Comparison of ENCODE assay signal across 1 cellular context in the genomic region with DNA sequence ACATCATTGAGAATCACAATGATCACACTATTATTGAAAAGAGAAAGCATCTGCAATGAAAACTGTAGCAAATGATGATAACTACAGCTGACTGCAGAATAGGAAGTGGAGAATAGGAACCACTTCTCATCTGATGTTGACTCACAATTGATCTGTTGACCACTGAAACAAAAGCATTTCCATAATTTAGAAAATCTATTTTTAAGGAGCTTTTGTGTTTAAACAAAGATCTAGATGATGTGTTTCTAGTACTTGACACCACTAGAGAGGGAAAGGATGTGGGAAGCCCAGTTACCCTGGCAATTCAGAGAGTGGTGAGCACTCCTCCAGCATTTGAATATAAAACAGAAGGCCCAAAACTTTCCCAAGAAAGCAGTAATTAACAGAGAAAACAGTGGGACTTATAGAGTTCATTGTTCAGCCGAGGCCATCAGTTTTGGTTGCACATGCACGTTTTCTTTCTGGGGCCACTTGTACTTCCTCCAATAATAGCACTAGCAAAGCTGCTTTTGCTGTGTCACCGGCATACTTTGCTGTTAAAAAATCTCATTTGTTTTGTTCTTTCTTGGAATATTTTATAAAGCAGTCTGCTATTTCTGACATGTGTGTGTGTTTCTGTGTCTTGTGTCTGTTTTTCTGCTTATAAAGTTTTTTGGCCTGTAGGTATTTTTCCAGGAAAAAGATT.
TF ChIP-seq lines count a peak whose summit lies in the region.

No MANE protein-coding gene starts in this region.

TF ChIP-seq in GM12878, 131 proteins besides CTCF, POLR2A, EP300 and RAD21 (continued from another document):
- TF ChIP-seq, protein P1, sequence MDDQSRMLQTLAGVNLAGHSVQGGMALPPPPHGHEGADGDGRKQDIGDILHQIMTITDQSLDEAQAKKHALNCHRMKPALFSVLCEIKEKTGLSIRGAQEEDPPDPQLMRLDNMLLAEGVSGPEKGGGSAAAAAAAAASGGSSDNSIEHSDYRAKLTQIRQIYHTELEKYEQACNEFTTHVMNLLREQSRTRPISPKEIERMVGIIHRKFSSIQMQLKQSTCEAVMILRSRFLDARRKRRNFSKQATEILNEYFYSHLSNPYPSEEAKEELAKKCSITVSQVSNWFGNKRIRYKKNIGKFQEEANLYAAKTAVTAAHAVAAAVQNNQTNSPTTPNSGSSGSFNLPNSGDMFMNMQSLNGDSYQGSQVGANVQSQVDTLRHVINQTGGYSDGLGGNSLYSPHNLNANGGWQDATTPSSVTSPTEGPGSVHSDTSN (IDR thresholded peaks at IDR 0.05; ENCODE audit: insufficient replicate concordance, low read depth, low read length) = no peak
- 0 out of 2 replicates have a peak, but pooled peaks have one; percentile 21 for TF ChIP-seq DPF2 (IDR thresholded peaks at IDR 0.05)
- TF ChIP-seq, protein P2, sequence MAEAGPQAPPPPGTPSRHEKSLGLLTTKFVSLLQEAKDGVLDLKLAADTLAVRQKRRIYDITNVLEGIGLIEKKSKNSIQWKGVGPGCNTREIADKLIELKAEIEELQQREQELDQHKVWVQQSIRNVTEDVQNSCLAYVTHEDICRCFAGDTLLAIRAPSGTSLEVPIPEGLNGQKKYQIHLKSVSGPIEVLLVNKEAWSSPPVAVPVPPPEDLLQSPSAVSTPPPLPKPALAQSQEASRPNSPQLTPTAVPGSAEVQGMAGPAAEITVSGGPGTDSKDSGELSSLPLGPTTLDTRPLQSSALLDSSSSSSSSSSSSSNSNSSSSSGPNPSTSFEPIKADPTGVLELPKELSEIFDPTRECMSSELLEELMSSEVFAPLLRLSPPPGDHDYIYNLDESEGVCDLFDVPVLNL (IDR thresholded peaks at IDR 0.05; ENCODE audit: low read depth, low read length) = no peak
